1 cellular context compared by ENCODE assay signal in the genomic region with DNA sequence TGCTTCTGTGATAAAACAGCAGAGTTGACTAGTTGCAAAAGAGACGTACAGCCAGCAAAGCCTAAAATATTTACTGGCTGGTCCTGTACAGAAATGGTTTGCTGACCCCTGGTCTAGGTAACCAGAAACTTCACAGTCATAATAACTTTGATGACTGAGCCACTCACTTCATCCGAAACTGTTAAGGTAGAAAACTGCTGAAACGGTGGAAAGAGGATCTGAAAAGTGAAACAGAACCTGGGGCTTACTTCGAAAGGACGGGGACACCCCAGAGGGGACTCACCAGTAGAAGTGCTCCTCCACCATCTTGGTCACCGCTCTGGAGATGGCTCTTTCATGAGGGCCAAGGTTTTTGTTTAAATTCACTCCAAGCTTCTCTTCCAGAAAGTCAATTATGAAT.
TF ChIP-seq lines count a peak whose summit lies in the region.

No MANE protein-coding gene starts in this region.

TF ChIP-seq in GM12878, 131 proteins besides CTCF, POLR2A, EP300 and RAD21 (continued from another document):
- TF ChIP-seq, protein P1, sequence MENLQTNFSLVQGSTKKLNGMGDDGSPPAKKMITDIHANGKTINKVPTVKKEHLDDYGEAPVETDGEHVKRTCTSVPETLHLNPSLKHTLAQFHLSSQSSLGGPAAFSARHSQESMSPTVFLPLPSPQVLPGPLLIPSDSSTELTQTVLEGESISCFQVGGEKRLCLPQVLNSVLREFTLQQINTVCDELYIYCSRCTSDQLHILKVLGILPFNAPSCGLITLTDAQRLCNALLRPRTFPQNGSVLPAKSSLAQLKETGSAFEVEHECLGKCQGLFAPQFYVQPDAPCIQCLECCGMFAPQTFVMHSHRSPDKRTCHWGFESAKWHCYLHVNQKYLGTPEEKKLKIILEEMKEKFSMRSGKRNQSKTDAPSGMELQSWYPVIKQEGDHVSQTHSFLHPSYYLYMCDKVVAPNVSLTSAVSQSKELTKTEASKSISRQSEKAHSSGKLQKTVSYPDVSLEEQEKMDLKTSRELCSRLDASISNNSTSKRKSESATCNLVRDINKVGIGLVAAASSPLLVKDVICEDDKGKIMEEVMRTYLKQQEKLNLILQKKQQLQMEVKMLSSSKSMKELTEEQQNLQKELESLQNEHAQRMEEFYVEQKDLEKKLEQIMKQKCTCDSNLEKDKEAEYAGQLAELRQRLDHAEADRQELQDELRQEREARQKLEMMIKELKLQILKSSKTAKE (IDR thresholded peaks at IDR 0.05; ENCODE audit: low read depth, poor library complexity, severe bottlenecking): peak; percentile 81
- TF ChIP-seq TBL1XR1 (IDR thresholded peaks at IDR 0.05; ENCODE audit: low read depth, low read length): peak; percentile 80; the same call in 1 of the 2 replicates
- peak in 1 of 2 experiments; percentile 64; a peak in 1 of 4 replicates for TF ChIP-seq ETV6 (conservative IDR thresholded peaks at IDR 0.05 in 1 of 2, IDR thresholded peaks at IDR 0.05 in 1 of 2; ENCODE audit: borderline replicate concordance in 1 of 2, low read depth in 1 of 2)
- TF ChIP-seq, protein P2, sequence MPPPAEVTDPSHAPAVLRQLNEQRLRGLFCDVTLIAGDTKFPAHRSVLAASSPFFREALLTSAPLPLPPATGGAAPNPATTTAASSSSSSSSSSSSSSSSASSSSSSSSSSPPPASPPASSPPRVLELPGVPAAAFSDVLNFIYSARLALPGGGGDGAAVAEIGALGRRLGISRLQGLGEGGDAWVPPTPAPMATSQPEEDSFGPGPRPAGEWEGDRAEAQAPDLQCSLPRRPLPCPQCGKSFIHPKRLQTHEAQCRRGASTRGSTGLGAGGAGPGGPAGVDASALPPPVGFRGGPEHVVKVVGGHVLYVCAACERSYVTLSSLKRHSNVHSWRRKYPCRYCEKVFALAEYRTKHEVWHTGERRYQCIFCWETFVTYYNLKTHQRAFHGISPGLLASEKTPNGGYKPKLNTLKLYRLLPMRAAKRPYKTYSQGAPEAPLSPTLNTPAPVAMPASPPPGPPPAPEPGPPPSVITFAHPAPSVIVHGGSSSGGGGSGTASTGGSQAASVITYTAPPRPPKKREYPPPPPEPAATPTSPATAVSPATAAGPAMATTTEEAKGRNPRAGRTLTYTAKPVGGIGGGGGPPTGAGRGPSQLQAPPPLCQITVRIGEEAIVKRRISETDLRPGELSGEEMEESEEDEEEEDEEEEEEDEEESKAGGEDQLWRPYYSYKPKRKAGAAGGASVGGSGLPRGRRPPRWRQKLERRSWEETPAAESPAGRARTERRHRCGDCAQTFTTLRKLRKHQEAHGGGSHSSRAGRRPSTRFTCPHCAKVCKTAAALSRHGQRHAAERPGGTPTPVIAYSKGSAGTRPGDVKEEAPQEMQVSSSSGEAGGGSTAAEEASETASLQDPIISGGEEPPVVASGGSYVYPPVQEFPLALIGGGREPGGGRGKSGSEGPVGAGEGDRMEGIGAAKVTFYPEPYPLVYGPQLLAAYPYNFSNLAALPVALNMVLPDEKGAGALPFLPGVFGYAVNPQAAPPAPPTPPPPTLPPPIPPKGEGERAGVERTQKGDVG (CRISPR knock-in tag; IDR thresholded peaks at IDR 0.05): no peak
- peak; percentile 58; the same call in 1 of the 2 replicates for TF ChIP-seq NBN (IDR thresholded peaks at IDR 0.05)
- no peak for TF ChIP-seq EGR1 (IDR thresholded peaks at IDR 0.05; ENCODE audit: borderline replicate concordance in 1 of 2, low read depth in 2 of 2, low read length in 2 of 2)
- no peak for TF ChIP-seq BMI1 (IDR thresholded peaks at IDR 0.05; ENCODE audit: borderline replicate concordance)
- peak; percentile 31; the same call in 1 of the 2 replicates for TF ChIP-seq MLLT1 (IDR thresholded peaks at IDR 0.05)
- TF ChIP-seq IRF4 (IDR thresholded peaks at IDR 0.05; ENCODE audit: low read depth, low read length): peak; percentile 90
- TF ChIP-seq SIN3A (IDR thresholded peaks at IDR 0.05; ENCODE audit: low read depth, low read length): no peak
- TF ChIP-seq CBX5 (IDR thresholded peaks at IDR 0.05; ENCODE audit: low read depth): peak; percentile 82; the same call in 1 of the 2 replicates
- peak; percentile 63 for TF ChIP-seq NR2F1 (conservative IDR thresholded peaks at IDR 0.05)
- TF ChIP-seq PML (IDR thresholded peaks at IDR 0.05; ENCODE audit: low read length): no peak
- TF ChIP-seq DPF2 (IDR thresholded peaks at IDR 0.05): peak; percentile 86
- TF ChIP-seq CBFB (IDR thresholded peaks at IDR 0.05; ENCODE audit: low read depth): no peak
- TF ChIP-seq YY1 (IDR thresholded peaks at IDR 0.05; ENCODE audit: low read depth, low read length): peak; percentile 93
- TF ChIP-seq ZNF217 (IDR thresholded peaks at IDR 0.05): peak; percentile 56; the same call in 1 of the 2 replicates
- TF ChIP-seq RAD51 (IDR thresholded peaks at IDR 0.05): no peak
- 0 out of 2 replicates have a peak, but pooled peaks have one; percentile 30 for TF ChIP-seq GABPA (IDR thresholded peaks at IDR 0.05; ENCODE audit: low read depth)
- TF ChIP-seq PAX5 (IDR thresholded peaks at IDR 0.05; ENCODE audit: borderline replicate concordance, low read depth, low read length): peak; percentile 52; the same call in 1 of the 2 replicates
- 0 out of 2 replicates have a peak, but pooled peaks have one; percentile 30 for TF ChIP-seq EED (IDR thresholded peaks at IDR 0.05; ENCODE audit: low read depth)
- TF ChIP-seq, protein P3, sequence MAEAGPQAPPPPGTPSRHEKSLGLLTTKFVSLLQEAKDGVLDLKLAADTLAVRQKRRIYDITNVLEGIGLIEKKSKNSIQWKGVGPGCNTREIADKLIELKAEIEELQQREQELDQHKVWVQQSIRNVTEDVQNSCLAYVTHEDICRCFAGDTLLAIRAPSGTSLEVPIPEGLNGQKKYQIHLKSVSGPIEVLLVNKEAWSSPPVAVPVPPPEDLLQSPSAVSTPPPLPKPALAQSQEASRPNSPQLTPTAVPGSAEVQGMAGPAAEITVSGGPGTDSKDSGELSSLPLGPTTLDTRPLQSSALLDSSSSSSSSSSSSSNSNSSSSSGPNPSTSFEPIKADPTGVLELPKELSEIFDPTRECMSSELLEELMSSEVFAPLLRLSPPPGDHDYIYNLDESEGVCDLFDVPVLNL (IDR thresholded peaks at IDR 0.05; ENCODE audit: low read depth, low read length): no peak
- TF ChIP-seq IKZF1 (conservative IDR thresholded peaks at IDR 0.05): peak; percentile 52
- no peak for TF ChIP-seq FOXK2 (IDR thresholded peaks at IDR 0.05)
- no peak for TF ChIP-seq POLR2AphosphoS5 (IDR thresholded peaks at IDR 0.05; ENCODE audit: low read length)
- peak; percentile 76; the same call in 1 of the 2 replicates for TF ChIP-seq ATF7 (IDR thresholded peaks at IDR 0.05; ENCODE audit: low read depth)
- peak; percentile 91 for TF ChIP-seq NFXL1 (IDR thresholded peaks at IDR 0.05; ENCODE audit: borderline replicate concordance)
- peak; percentile 89; the same call in 1 of the 2 replicates for TF ChIP-seq BACH1 (IDR thresholded peaks at IDR 0.05; ENCODE audit: borderline replicate concordance)
- TF ChIP-seq IKZF2 (IDR thresholded peaks at IDR 0.05): peak in 1 of 2 experiments; percentile 56; a peak in 3 of 4 replicates
- no peak for TF ChIP-seq KLF5 (IDR thresholded peaks at IDR 0.05; ENCODE audit: partially characterized antibody)
- no peak for TF ChIP-seq SIX5 (IDR thresholded peaks at IDR 0.05; ENCODE audit: low read depth, low read length, severe bottlenecking)
- no peak for TF ChIP-seq RBBP5 (conservative IDR thresholded peaks at IDR 0.05)
- TF ChIP-seq HDGF (IDR thresholded peaks at IDR 0.05): no peak
